Comparison of ENCODE assay signal across 1 cellular context in the genomic region with DNA sequence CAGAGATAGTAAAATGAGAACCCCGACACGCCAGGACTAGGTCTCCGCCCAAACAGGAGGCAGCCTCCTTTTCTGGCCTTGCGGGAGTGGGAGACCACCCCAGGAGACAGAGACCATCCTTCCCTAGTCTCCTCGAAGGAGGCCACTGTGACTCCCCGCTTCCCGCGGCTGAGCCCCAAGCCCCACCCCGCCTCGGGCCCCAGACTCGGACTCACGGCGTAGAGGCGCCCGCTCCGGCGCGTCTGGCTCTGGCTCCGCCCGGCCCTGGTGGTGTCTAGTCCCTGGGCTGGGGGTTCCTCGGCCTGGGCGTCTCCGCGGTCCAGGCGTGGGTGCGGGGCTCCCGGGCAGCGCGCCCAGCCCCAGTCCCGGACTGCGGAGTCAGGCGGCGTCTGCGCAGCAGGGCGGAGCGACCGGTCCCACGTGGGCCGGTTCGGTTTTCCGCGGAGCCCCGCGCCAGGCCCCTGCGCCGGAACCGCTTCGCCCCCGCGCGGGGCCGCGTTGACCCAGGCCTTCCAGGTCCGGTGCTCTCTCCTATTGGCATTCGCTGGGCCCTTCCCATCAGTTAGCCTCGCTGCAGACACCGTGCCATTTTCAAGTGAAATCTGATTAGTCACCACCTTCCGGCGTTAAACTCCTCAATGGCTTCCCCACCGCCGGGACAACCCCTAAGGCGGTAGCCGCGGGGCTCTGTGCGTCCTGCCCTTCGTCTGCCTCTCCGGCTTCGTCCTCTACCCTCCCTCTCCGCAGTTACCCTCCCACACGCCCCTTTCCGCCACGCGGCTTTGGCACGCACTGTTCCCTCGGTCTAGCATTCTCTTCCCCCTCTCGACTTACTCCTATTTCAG.
A peak's percentile ranks its signal among the peaks of the same experiment; 100 is the strongest.
TF ChIP-seq lines count a peak whose summit lies in the region.

A gene with protein sequence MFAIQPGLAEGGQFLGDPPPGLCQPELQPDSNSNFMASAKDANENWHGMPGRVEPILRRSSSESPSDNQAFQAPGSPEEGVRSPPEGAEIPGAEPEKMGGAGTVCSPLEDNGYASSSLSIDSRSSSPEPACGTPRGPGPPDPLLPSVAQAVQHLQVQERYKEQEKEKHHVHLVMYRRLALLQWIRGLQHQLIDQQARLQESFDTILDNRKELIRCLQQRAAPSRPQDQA (minus strand): TSS at position 393 of the 845 bp plus-strand sequence. CDS start 2,563 bp downstream, outside the sequence.

TF ChIP-seq in K562, 482 proteins besides CTCF, POLR2A, EP300 and RAD21 (continued from another document and continues in another):
- TF ChIP-seq TRIM25 (IDR thresholded peaks at IDR 0.05; ENCODE audit: borderline replicate concordance) = no peak
- TF ChIP-seq, protein P1, sequence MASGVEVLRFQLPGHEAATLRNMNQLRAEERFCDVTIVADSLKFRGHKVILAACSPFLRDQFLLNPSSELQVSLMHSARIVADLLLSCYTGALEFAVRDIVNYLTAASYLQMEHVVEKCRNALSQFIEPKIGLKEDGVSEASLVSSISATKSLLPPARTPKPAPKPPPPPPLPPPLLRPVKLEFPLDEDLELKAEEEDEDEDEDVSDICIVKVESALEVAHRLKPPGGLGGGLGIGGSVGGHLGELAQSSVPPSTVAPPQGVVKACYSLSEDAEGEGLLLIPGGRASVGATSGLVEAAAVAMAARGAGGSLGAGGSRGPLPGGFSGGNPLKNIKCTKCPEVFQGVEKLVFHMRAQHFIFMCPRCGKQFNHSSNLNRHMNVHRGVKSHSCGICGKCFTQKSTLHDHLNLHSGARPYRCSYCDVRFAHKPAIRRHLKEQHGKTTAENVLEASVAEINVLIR (CRISPR knock-in tag; IDR thresholded peaks at IDR 0.05) = 0 out of 2 replicates have a peak, but pooled peaks have one; percentile 27
- TF ChIP-seq, protein P2, sequence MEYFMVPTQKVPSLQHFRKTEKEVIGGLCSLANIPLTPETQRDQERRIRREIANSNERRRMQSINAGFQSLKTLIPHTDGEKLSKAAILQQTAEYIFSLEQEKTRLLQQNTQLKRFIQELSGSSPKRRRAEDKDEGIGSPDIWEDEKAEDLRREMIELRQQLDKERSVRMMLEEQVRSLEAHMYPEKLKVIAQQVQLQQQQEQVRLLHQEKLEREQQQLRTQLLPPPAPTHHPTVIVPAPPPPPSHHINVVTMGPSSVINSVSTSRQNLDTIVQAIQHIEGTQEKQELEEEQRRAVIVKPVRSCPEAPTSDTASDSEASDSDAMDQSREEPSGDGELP (CRISPR knock-in tag; IDR thresholded peaks at IDR 0.05; ENCODE audit: borderline replicate concordance) = peak; percentile 57
- 0 out of 2 replicates have a peak, but pooled peaks have one; percentile 19 for TF ChIP-seq STAG1 (CRISPR knock-in tag; IDR thresholded peaks at IDR 0.05; ENCODE audit: borderline replicate concordance)
- no peak for TF ChIP-seq RBM14 (IDR thresholded peaks at IDR 0.05; ENCODE audit: borderline replicate concordance, insufficient read depth, low read depth, low read length)
- no peak for TF ChIP-seq MITF (IDR thresholded peaks at IDR 0.05)
- TF ChIP-seq PHTF2 (CRISPR knock-in tag; IDR thresholded peaks at IDR 0.05) = no peak
- TF ChIP-seq SIN3B (IDR thresholded peaks at IDR 0.05; ENCODE audit: low read depth) = peak; percentile 48; the same call in 1 of the 2 replicates
- no peak for TF ChIP-seq RHOXF2B (CRISPR knock-in tag; conservative IDR thresholded peaks at IDR 0.05)
- TF ChIP-seq LCOR (CRISPR knock-in tag; IDR thresholded peaks at IDR 0.05) = no peak
- TF ChIP-seq NFXL1 (CRISPR knock-in tag; IDR thresholded peaks at IDR 0.05) = no peak
- no peak for TF ChIP-seq SETDB1 (IDR thresholded peaks at IDR 0.05; ENCODE audit: low read length)
- TF ChIP-seq FUS (optimal IDR thresholded peaks at IDR 0.05; ENCODE audit: low read depth, low read length) = peak; percentile 33
- TF ChIP-seq CHD4 (IDR thresholded peaks at IDR 0.05; ENCODE audit: insufficient read depth, insufficient replicate concordance, low read depth, low read length, poor library complexity, severe bottlenecking) = no peak
- no peak for TF ChIP-seq THRAP3 (IDR thresholded peaks at IDR 0.05; ENCODE audit: borderline replicate concordance)
- TF ChIP-seq ZNF395 (CRISPR knock-in tag; IDR thresholded peaks at IDR 0.05) = peak; percentile 85
- peak; percentile 79 for TF ChIP-seq C11orf30 (IDR thresholded peaks at IDR 0.05; ENCODE audit: low read depth)
- TF ChIP-seq, protein P3, sequence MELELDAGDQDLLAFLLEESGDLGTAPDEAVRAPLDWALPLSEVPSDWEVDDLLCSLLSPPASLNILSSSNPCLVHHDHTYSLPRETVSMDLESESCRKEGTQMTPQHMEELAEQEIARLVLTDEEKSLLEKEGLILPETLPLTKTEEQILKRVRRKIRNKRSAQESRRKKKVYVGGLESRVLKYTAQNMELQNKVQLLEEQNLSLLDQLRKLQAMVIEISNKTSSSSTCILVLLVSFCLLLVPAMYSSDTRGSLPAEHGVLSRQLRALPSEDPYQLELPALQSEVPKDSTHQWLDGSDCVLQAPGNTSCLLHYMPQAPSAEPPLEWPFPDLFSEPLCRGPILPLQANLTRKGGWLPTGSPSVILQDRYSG (tag; conservative IDR thresholded peaks at IDR 0.05; ENCODE audit: low read depth) = peak; percentile 73; the same call in 1 of the 2 replicates
- peak; percentile 63; the same call in 1 of the 2 replicates for TF ChIP-seq SUPT5H (IDR thresholded peaks at IDR 0.05)
- no peak for TF ChIP-seq ELF4 (CRISPR knock-in tag; IDR thresholded peaks at IDR 0.05)
- TF ChIP-seq, protein P4, sequence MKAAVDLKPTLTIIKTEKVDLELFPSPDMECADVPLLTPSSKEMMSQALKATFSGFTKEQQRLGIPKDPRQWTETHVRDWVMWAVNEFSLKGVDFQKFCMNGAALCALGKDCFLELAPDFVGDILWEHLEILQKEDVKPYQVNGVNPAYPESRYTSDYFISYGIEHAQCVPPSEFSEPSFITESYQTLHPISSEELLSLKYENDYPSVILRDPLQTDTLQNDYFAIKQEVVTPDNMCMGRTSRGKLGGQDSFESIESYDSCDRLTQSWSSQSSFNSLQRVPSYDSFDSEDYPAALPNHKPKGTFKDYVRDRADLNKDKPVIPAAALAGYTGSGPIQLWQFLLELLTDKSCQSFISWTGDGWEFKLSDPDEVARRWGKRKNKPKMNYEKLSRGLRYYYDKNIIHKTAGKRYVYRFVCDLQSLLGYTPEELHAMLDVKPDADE (conservative IDR thresholded peaks at IDR 0.05; ENCODE audit: control insufficient read depth, low read depth, low read length) = peak; percentile 82; the same call in 1 of the 2 replicates
- TF ChIP-seq, protein P5, sequence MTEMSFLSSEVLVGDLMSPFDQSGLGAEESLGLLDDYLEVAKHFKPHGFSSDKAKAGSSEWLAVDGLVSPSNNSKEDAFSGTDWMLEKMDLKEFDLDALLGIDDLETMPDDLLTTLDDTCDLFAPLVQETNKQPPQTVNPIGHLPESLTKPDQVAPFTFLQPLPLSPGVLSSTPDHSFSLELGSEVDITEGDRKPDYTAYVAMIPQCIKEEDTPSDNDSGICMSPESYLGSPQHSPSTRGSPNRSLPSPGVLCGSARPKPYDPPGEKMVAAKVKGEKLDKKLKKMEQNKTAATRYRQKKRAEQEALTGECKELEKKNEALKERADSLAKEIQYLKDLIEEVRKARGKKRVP (CRISPR knock-in tag; IDR thresholded peaks at IDR 0.05) = no peak; the same call in 1 of the 2 replicates
- peak in 1 of 2 experiments; percentile 34; a peak in 1 of 3 replicates for TF ChIP-seq CBX3 (IDR thresholded peaks at IDR 0.05; ENCODE audit: borderline replicate concordance in 1 of 2, low read length in 2 of 2)
- TF ChIP-seq GABPB1 (CRISPR knock-in tag; IDR thresholded peaks at IDR 0.05) = peak; percentile 58
- TF ChIP-seq TOE1 (IDR thresholded peaks at IDR 0.05; ENCODE audit: borderline replicate concordance) = peak; percentile 80
- no peak for TF ChIP-seq TOE1 (CRISPR knock-in tag; IDR thresholded peaks at IDR 0.05; ENCODE audit: borderline replicate concordance, low read depth)
- peak; percentile 76 for TF ChIP-seq HMGN3 (IDR thresholded peaks at IDR 0.05; ENCODE audit: borderline replicate concordance, extremely low read depth, insufficient read length, low read depth, low read length)
- TF ChIP-seq EGR1 (conservative IDR thresholded peaks at IDR 0.05) = peak; percentile 91
- no peak for TF ChIP-seq IRF9 (tag; IDR thresholded peaks at IDR 0.05)
- no peak for TF ChIP-seq ZBTB1 (CRISPR knock-in tag; IDR thresholded peaks at IDR 0.05; ENCODE audit: borderline replicate concordance, low read depth)
- TF ChIP-seq, protein P6, sequence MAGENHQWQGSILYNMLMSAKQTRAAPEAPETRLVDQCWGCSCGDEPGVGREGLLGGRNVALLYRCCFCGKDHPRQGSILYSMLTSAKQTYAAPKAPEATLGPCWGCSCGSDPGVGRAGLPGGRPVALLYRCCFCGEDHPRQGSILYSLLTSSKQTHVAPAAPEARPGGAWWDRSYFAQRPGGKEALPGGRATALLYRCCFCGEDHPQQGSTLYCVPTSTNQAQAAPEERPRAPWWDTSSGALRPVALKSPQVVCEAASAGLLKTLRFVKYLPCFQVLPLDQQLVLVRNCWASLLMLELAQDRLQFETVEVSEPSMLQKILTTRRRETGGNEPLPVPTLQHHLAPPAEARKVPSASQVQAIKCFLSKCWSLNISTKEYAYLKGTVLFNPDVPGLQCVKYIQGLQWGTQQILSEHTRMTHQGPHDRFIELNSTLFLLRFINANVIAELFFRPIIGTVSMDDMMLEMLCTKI (IDR thresholded peaks at IDR 0.05; ENCODE audit: partially characterized antibody) = no peak
- no peak for TF ChIP-seq ZNF445 (CRISPR knock-in tag; IDR thresholded peaks at IDR 0.05; ENCODE audit: low read depth)
- TF ChIP-seq SOX6 (IDR thresholded peaks at IDR 0.05) = no peak; the same call in 1 of the 2 replicates
- TF ChIP-seq, protein P7, sequence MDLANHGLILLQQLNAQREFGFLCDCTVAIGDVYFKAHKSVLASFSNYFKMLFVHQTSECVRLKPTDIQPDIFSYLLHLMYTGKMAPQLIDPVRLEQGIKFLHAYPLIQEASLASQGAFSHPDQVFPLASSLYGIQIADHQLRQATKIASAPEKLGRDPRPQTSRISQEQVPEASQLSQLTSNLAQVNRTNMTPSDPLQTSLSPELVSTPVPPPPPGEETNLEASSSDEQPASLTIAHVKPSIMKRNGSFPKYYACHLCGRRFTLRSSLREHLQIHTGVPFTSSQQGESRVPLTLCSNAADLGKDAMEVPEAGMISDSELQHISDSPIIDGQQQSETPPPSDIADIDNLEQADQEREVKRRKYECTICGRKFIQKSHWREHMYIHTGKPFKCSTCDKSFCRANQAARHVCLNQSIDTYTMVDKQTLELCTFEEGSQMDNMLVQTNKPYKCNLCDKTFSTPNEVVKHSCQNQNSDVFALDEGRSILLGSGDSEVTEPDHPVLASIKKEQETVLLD (IDR thresholded peaks at IDR 0.05) = peak; percentile 73
- TF ChIP-seq PURB (CRISPR knock-in tag; IDR thresholded peaks at IDR 0.05; ENCODE audit: low read depth) = no peak
- TF ChIP-seq TRIM24 (IDR thresholded peaks at IDR 0.05) = peak in 1 of 2 experiments; percentile 26; a peak in 1 of 4 replicates
- TF ChIP-seq, protein P8, sequence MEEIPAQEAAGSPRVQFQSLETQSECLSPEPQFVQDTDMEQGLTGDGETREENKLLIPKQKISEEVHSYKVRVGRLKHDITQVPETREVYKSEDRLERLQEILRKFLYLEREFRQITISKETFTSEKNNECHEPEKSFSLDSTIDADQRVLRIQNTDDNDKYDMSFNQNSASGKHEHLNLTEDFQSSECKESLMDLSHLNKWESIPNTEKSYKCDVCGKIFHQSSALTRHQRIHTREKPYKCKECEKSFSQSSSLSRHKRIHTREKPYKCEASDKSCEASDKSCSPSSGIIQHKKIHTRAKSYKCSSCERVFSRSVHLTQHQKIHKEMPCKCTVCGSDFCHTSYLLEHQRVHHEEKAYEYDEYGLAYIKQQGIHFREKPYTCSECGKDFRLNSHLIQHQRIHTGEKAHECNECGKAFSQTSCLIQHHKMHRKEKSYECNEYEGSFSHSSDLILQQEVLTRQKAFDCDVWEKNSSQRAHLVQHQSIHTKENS (CRISPR knock-in tag; IDR thresholded peaks at IDR 0.05) = no peak
